Comparison of ENCODE assay signal across 8 cellular contexts in genomic region chr17:45143767-45144198, GRCh38. TPM values are rescaled to one million over a fixed set of nuclear protein-coding genes. Genes with fewer than 3 reads are reported as not detected.
DNase-seq lines count a peak whose midpoint lies in the region; ATAC-seq and TF ChIP-seq lines count a peak whose summit lies in the region.

No MANE protein-coding gene starts in this region.

- WGBS in liver: 22% methylated on average over 21 of the region's 21 CpGs

- TF ChIP-seq RAD21 in liver (IDR thresholded peaks at IDR 0.05): no peak

- peak overlapping the region; percentile 56 for H3K4me3 Mint-ChIP-seq in stimulated activated naive CD8-positive, alpha-beta T cell treated with anti-CD3 and anti-CD28 coated beads, Interleukin-15, Interleukin-2, amounts not matched to agents 100 ng/mL and 50 ng/mL, for 24 hours

- peaks cover 8 to 49% (median 33%) of the 10 kb centered on the region in 4 donors for H3K4me1 ChIP-seq in liver (ENCODE audit: control insufficient read depth in 4 of 4, insufficient read depth in 4 of 4, low read length in 3 of 4)

- H3K9me3 ChIP-seq in MG63 (no peaks in the 10 kb centered on the region), liver (ENCODE audit: control insufficient read depth in 4 of 4, low read length in 3 of 4) (no peaks in the 10 kb centered on the region)

- no peak for DNase-seq in AG04449 (ENCODE audit: low read depth, low spot score)
- peak; percentile 81 for DNase-seq in MG63
- DNase-seq in dorsolateral prefrontal cortex: peak in 5 of 10 donors; percentile 44 to 70 (median 61)
- DNase-seq in activated gamma-delta T cell treated with Interleukin-2 at 50 U/mL for 16 hours: no peak

- TF ChIP-seq CTCF in AG04449 (IDR thresholded peaks at IDR 0.05; ENCODE audit: insufficient read depth, low read length, missing control alignments) (no peak), dorsolateral prefrontal cortex (IDR thresholded peaks at IDR 0.05 in 54 of 56, conservative IDR thresholded peaks at IDR 0.05 in 2 of 56; ENCODE audit: low read depth in 1 of 56, partially characterized antibody in 56 of 56) (peak in 2 of 56 donors; percentile 5 to 13), liver (IDR thresholded peaks at IDR 0.05; ENCODE audit: low read depth, low read length, missing input control) (no peak)

- H3K36me3 ChIP-seq in MG63 (no peaks in the 10 kb centered on the region), liver (ENCODE audit: control insufficient read depth in 4 of 4, insufficient read depth in 3 of 4, low read depth in 1 of 4, low read length in 3 of 4) (peaks cover 1 to 9% (median 7%) of the 10 kb centered on the region in 4 donors)

- H3K9ac ChIP-seq in liver (ENCODE audit: low read depth in 1 of 2, low read length in 2 of 2): no peak overlapping the region

- H3K9me3 Mint-ChIP-seq in stimulated activated naive CD8-positive, alpha-beta T cell treated with anti-CD3 and anti-CD28 coated beads, Interleukin-15, Interleukin-2, amounts not matched to agents 100 ng/mL and 50 ng/mL, for 24 hours: no peaks in the 10 kb centered on the region

- H3K36me3 Mint-ChIP-seq in stimulated activated naive CD8-positive, alpha-beta T cell treated with anti-CD3 and anti-CD28 coated beads, Interleukin-15, Interleukin-2, amounts not matched to agents 100 ng/mL and 50 ng/mL, for 24 hours (ENCODE audit: low read depth): peaks cover 12% of the 10 kb centered on the region

- POLR2A ChIA-PET in AG04449 (lab: Yijun Ruan, JAX): interaction anchor here (1.5 to 2.1 kb wide), 2 partner anchors 9 to 18 kb away, joined by 6 to 11 read pairs; partner anchors contain the start of genes ACBD4 and HEXIM2

- peak overlapping the region; percentile 78 for H3K27ac Mint-ChIP-seq in stimulated activated naive CD8-positive, alpha-beta T cell treated with anti-CD3 and anti-CD28 coated beads, Interleukin-15, Interleukin-2, amounts not matched to agents 100 ng/mL and 50 ng/mL, for 24 hours

- ATAC-seq in HG03108 (IDR thresholded peaks at IDR 0.05; ENCODE audit: unreplicated experiment) (no peak), HG03342 (IDR thresholded peaks at IDR 0.05; ENCODE audit: unreplicated experiment) (no peak)

- CTCF ChIA-PET in AG04449 (lab: Yijun Ruan, JAX): interaction anchor here (0.6 to 3.8 kb wide), 6 partner anchors 8 to 55 kb away, joined by 3 to 75 read pairs (median 4); partner anchors contain the start of gene ACBD4

- H3K27me3 ChIP-seq in MG63: no peaks in the 10 kb centered on the region
- H3K27me3 ChIP-seq in dorsolateral prefrontal cortex: no peaks in the 10 kb centered on the region
- H3K27me3 ChIP-seq in liver (ENCODE audit: control insufficient read depth in 4 of 4, insufficient read depth in 4 of 4, low read length in 3 of 4): no peaks in the 10 kb centered on the region

- H3K4me1 Mint-ChIP-seq in stimulated activated naive CD8-positive, alpha-beta T cell treated with anti-CD3 and anti-CD28 coated beads, Interleukin-15, Interleukin-2, amounts not matched to agents 100 ng/mL and 50 ng/mL, for 24 hours (ENCODE audit: low read depth): peaks cover 42% of the 10 kb centered on the region

- peak overlapping the region; percentile 25 to 100 (median 89) for H3K27ac ChIP-seq in dorsolateral prefrontal cortex
- peak overlapping the region; percentile 77 to 85 for H3K27ac ChIP-seq in liver (ENCODE audit: low read depth in 1 of 2, low read length in 2 of 2)

- H3K4me3 ChIP-seq in AG04449 (ENCODE audit: low read depth, low read length) (peak overlapping the region; percentile 44), MG63 (peak overlapping the region; percentile 29), dorsolateral prefrontal cortex (peak overlapping the region; percentile 14 to 71 (median 53)), liver (ENCODE audit: low read depth in 1 of 3, low read length in 3 of 3) (peak overlapping the region in 1 of 3 donors; percentile 39)

- intact Hi-C loops in dorsolateral prefrontal cortex (cut with DNase I): no loop called here

- H3K27me3 Mint-ChIP-seq in stimulated activated naive CD8-positive, alpha-beta T cell treated with anti-CD3 and anti-CD28 coated beads, Interleukin-15, Interleukin-2, amounts not matched to agents 100 ng/mL and 50 ng/mL, for 24 hours: no peaks in the 10 kb centered on the region

TF ChIP-seq in liver, 16 proteins besides CTCF, POLR2A, EP300 and RAD21:
- peak; percentile 8 for TF ChIP-seq YY1 (IDR thresholded peaks at IDR 0.05)
- peak in 1 of 2 donors; percentile 24 for TF ChIP-seq HNF4A (conservative IDR thresholded peaks at IDR 0.05)
- TF ChIP-seq RXRA (IDR thresholded peaks at IDR 0.05): no peak
TF ChIP-seq in liver: peak in this region for 2.

RNA-seq across cellular contexts. Expression of gene HEXIM1, which starts 4.5 kb away (rescaled TPM):
- total RNA-seq in MG63 (2014; rRNA removed; shearing (Covaris generic); ENCODE audit: low replicate concordance): 20.3 and 20.8 TPM in 2 replicates
- total RNA-seq in dorsolateral prefrontal cortex (10 to 100 TPM; 21.0 to 74.9 (median 50.4) TPM), liver (10 to 100 TPM; 13.4 to 14.3 TPM)
- polyA plus RNA-seq in liver: 10 to 100 TPM in 1 of 2 donors, 1 to 10 TPM in 1; 7.4 to 11.3 TPM

RNA-seq across cellular contexts. Expression of gene ACBD4, which starts 8.3 kb away (rescaled TPM):
- total RNA-seq in MG63 (2014; rRNA removed; shearing (Covaris generic); ENCODE audit: low replicate concordance): 2.7 and 5.0 TPM in 2 replicates
- total RNA-seq in dorsolateral prefrontal cortex (10 to 100 TPM; 15.7 to 37.1 (median 23.9) TPM), liver (10 to 100 TPM in 1 of 2 donors, 1 to 10 TPM in 1; 4.4 to 51.4 TPM)
- polyA plus RNA-seq in liver: 10 to 100 TPM; 43.2 to 46.5 TPM

RNA-seq across cellular contexts. Expression of gene PLCD3, which starts 11.5 kb away (rescaled TPM):
- total RNA-seq in MG63 (2014; rRNA removed; shearing (Covaris generic); ENCODE audit: low replicate concordance): 9.4 and 13.3 TPM in 2 replicates
- total RNA-seq in dorsolateral prefrontal cortex (100 to 1,000 TPM in 42 of 120 experiments, 10 to 100 TPM in 78; 51.7 to 195 (median 91.1) TPM), liver (1 to 10 TPM in 1 of 2 donors, under 1 TPM in 1; 0.28 to 2.3 TPM)
- 1 to 10 TPM; 1.1 to 1.6 TPM for polyA plus RNA-seq in liver

RNA-seq across cellular contexts. Expression of gene HEXIM2, which starts 17.9 kb away (rescaled TPM):
- total RNA-seq in MG63 (2014; rRNA removed; shearing (Covaris generic); ENCODE audit: low replicate concordance): 20.6 and 34.3 TPM in 2 replicates
- 10 to 100 TPM in 73 of 120 experiments, 1 to 10 TPM in 47; 5.1 to 16.7 (median 10.8) TPM for total RNA-seq in dorsolateral prefrontal cortex
- total RNA-seq in liver: 1 to 10 TPM; 3.5 to 4.8 TPM
- polyA plus RNA-seq in liver: 10 to 100 TPM in 1 of 2 donors, 1 to 10 TPM in 1; 6.1 to 10.7 TPM
